8 cellular contexts compared by ENCODE assay signal in the genomic region with DNA sequence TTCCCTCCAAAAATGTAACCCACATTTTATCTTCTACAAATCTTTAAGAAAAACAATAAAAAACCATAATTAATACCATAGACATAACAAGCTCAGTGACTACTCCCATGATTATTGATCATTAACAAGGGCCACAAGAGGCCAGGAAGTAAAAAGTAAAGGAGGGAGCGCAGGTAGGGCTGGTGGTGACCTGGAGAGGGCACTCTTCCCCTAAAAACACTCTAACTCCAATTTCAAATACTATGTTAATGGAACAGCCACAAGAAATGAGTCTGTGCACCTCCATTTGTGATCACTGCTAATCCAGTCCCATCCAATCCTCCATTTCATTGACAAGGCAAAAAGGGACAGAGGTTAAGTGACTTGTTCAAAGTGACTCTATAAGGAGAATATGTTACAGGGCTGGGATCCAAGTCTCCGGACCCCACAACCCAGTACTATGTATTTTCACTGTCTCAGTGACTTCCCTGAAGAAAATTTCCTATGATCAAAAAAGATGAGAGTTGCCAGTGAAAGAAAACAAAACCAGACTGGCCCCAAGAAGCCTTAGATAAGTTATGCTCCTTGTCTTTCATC. TPM values are rescaled to one million over a fixed set of nuclear protein-coding genes. Genes with fewer than 3 reads are reported as not detected.
DNase-seq lines count a peak whose midpoint lies in the region; TF ChIP-seq lines count a peak whose summit lies in the region.

No MANE protein-coding gene starts in this region.

- H3K36me3 Mint-ChIP-seq in activated CD4-positive, alpha-beta memory T cell treated with anti-CD3 and anti-CD28 coated beads for 36 hours, result peaks cover 11% of the 10 kb centered on the region

- in situ Hi-C loops in GM13977 (cut with MboI; ENCODE audit: low pct_unique_long_range_greater_than_20kb, low sequenced_read_pairs, unreplicated experiment), result loop anchor here (10.0 kb wide), 1 partner anchor 171 kb away; no protein-coding TSS in a partner anchor

- TF ChIP-seq CTCF in GM13977 (IDR thresholded peaks at IDR 0.05; ENCODE audit: extremely low read depth, insufficient read depth, missing control alignments), result peak; percentile 76
- peak; percentile 62 for TF ChIP-seq CTCF in NB4 (IDR thresholded peaks at IDR 0.05; ENCODE audit: low read depth, low read length)
- peak in 5 of 7 experiments; percentile 30 to 61 (median 44) for TF ChIP-seq CTCF in stomach (IDR thresholded peaks at IDR 0.05)

- 59 to 87% (median 69%) methylated on average over 2 of the region's 2 CpGs for WGBS in stomach, 5 donors

- POLR2A ChIA-PET in activated CD4-positive, alpha-beta memory T cell treated with anti-CD3 and anti-CD28 coated beads for 36 hours (lab: Charles Lee), result no interaction called here

- H3K27ac ChIP-seq in stomach, result no peak overlapping the region

- H3K36me3 ChIP-seq in stomach, result peaks cover 10 to 74% (median 64%) of the 10 kb centered on the region in 4 donors

- peaks cover 8% of the 10 kb centered on the region for H3K4me1 Mint-ChIP-seq in activated CD4-positive, alpha-beta memory T cell treated with anti-CD3 and anti-CD28 coated beads for 36 hours (ENCODE audit: low read depth)

- no peaks in the 10 kb centered on the region for H3K9me3 Mint-ChIP-seq in activated CD4-positive, alpha-beta memory T cell treated with anti-CD3 and anti-CD28 coated beads for 36 hours

- CTCF ChIA-PET in activated CD4-positive, alpha-beta memory T cell treated with anti-CD3 and anti-CD28 coated beads for 36 hours (lab: Charles Lee), result interaction anchor here (0.8 to 1.0 kb wide), 5 partner anchors 11 to 544 kb away, joined by 3 to 6 read pairs (median 4); no protein-coding TSS in a partner anchor

- intact Hi-C loops in activated CD4-positive, alpha-beta memory T cell treated with anti-CD3 and anti-CD28 coated beads for 36 hours (cut with micrococcal nuclease), result loop anchor here (1.0 kb wide), 1 partner anchor 173 kb away; no protein-coding TSS in a partner anchor
- intact Hi-C loops in stomach (cut with DNase I; ENCODE audit: low total_unique reads), result loop anchor here (10.0 kb wide), 1 partner anchor 171 kb away; no protein-coding TSS in a partner anchor

- H3K9me3 ChIP-seq in stomach, result no peaks in the 10 kb centered on the region

- H3K27ac Mint-ChIP-seq in activated CD4-positive, alpha-beta memory T cell treated with anti-CD3 and anti-CD28 coated beads for 36 hours, result no peak overlapping the region

- TF ChIP-seq POLR2A in NB4 (IDR thresholded peaks at IDR 0.05; ENCODE audit: extremely low read depth, insufficient read length), result no peak
- no peak for TF ChIP-seq POLR2A in stomach (IDR thresholded peaks at IDR 0.05)

- TF ChIP-seq EP300 in stomach (IDR thresholded peaks at IDR 0.05), result no peak

- peak; percentile 41 to 46 for DNase-seq in AML-193 (lab: John Stamatoyannopoulos, UW)
- peak; percentile 58 for DNase-seq in GM13977 (ENCODE audit: low spot score)
- peak; percentile 50 for DNase-seq in NB4 (ENCODE audit: low read depth)
- peak; percentile 44 for DNase-seq in activated CD4-positive, alpha-beta memory T cell treated with anti-CD3 and anti-CD28 coated beads for 36 hours
- peak; percentile 14 for DNase-seq in iPS DF 4.7 (ENCODE audit: extremely low read depth, low spot score)
- no peak for DNase-seq in stomach
- DNase-seq in NCI-H187 (lab: John Stamatoyannopoulos, UW), result no peak
- no peak for DNase-seq in SHP77 (lab: John Stamatoyannopoulos, UW)

- H3K4me3 ChIP-seq in NB4 (ENCODE audit: low read depth, low read length) (no peak overlapping the region), stomach (no peak overlapping the region)

- no peaks in the 10 kb centered on the region for H3K27me3 Mint-ChIP-seq in activated CD4-positive, alpha-beta memory T cell treated with anti-CD3 and anti-CD28 coated beads for 36 hours

- no peaks in the 10 kb centered on the region for H3K27me3 ChIP-seq in stomach

- no peak overlapping the region for H3K4me3 Mint-ChIP-seq in activated CD4-positive, alpha-beta memory T cell treated with anti-CD3 and anti-CD28 coated beads for 36 hours

- H3K4me1 ChIP-seq in stomach, result no peaks in the 10 kb centered on the region

RNA-seq across cellular contexts. Expression of gene CFAP298, which starts 41.2 kb away (rescaled TPM):
- 10 to 100 TPM; 39.4 to 41.8 TPM for total RNA-seq in activated CD4-positive, alpha-beta memory T cell treated with anti-CD3 and anti-CD28 coated beads for 36 hours
- 10 to 100 TPM in 3 of 5 donors, 1 to 10 TPM in 1, under 1 TPM in 1; 0.87 to 61.8 (median 16.7) TPM for total RNA-seq in stomach
- polyA plus RNA-seq in stomach, result 10 to 100 TPM; 39.8 to 41.1 (median 40.0) TPM

Comparison
In these comparisons a context has a peak if more than half of its experiments do, and no peak if none do; other contexts are left out.
1. DNase-seq: peak in AML-193 (2 of 2), GM13977 (single experiment), NB4 (single experiment), activated CD4-positive, alpha-beta memory T cell treated with anti-CD3 and anti-CD28 coated beads for 36 hours (single experiment) and iPS DF 4.7 (single experiment); none in stomach (single experiment), NCI-H187 (0 of 2) and SHP77 (0 of 2).
2. Peak in every context shown above with its lines, with median percentiles within 50 percentile points of each other: CTCF ChIP-seq.